8 cellular contexts compared by ENCODE assay signal in the genomic region with DNA sequence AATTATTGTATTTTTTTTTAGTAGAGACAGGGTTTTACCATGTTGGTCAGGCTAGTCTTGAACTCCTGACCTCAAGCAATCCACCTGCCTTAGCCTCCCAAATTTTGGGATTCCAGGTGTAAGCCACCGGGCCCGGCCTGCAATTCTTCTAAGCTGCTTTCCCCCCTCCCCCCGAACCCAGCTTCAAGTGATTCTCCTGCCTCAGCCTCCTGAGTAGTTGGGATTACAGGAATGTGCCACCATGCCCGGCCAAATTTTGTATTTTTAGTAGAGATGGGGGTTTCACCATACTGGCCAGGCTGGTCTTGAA. TPM values are rescaled to one million over a fixed set of nuclear protein-coding genes. Genes with fewer than 3 reads are reported as not detected.
DNase-seq lines count a peak whose midpoint lies in the region; ATAC-seq and TF ChIP-seq lines count a peak whose summit lies in the region.
"Not testable (repeated sequence)": the region's sequence is repeated elsewhere in the genome, so short reads cannot be mapped to it uniquely, and the experiment has no call there.

No MANE protein-coding gene starts in this region.

- TF ChIP-seq POLR2A in sigmoid colon (IDR thresholded peaks at IDR 0.05), result not testable (repeated sequence)

- CTCF ChIA-PET in CD8-positive, alpha-beta T cell (lab: Charles Lee), result interaction anchor here (1.0 to 1.9 kb wide), 4 partner anchors 14 to 239 kb away, joined by 3 to 9 read pairs (median 4); no protein-coding TSS in a partner anchor

- WGBS in sigmoid colon, 2 donors, result 80 to 92% methylated on average over 4 of the region's 4 CpGs

- TF ChIP-seq CTCF in CD8-positive, alpha-beta T cell (IDR thresholded peaks at IDR 0.05); natural killer cell (IDR thresholded peaks at IDR 0.05); sigmoid colon (IDR thresholded peaks at IDR 0.05): not testable (repeated sequence)

- peaks cover 49% of the 10 kb centered on the region for H4K20me1 ChIP-seq in BLaER1

- intact Hi-C loops in CD8-positive, alpha-beta T cell (cut with DNase I, micrococcal nuclease), result loop anchor here in 1 of 2 experiments (5.0 to 10.0 kb wide), 2 partner anchors 240 to 527 kb away; no protein-coding TSS in a partner anchor
- intact Hi-C loops in natural killer cell (cut with micrococcal nuclease), result loop anchor here (10.0 kb wide), 1 partner anchor 97 kb away; no protein-coding TSS in a partner anchor
- intact Hi-C loops in sigmoid colon (cut with DNase I), result not testable (repeated sequence)

- peak overlapping the region; percentile 68 for H3K4me3 Mint-ChIP-seq in CD8-positive, alpha-beta T cell
- peak overlapping the region; percentile 92 for H3K4me3 Mint-ChIP-seq in T-helper 17 cell
- H3K4me3 Mint-ChIP-seq in activated T-cell treated with anti-CD3 and anti-CD28 coated beads, Interleukin-2, amount 50 U/mL, for 72 hours; natural killer cell: not testable (repeated sequence)
- peak overlapping the region; percentile 58 for H3K4me3 Mint-ChIP-seq in central memory CD8-positive, alpha-beta T cell
- peak overlapping the region; percentile 9 to 69 (median 65) for H3K4me3 Mint-ChIP-seq in immature natural killer cell

- not testable (repeated sequence) for H3K9me3 ChIP-seq in BLaER1; CD8-positive, alpha-beta T cell (ENCODE audit: low read length); T-helper 17 cell (ENCODE audit: control insufficient read depth, low read length, poor library complexity, severe bottlenecking); sigmoid colon

- H3K9ac ChIP-seq in BLaER1, result 0 out of 2 replicates have a peak overlapping the region, but pooled peaks have one; percentile 7

- H3K36me3 ChIP-seq in BLaER1; CD8-positive, alpha-beta T cell (ENCODE audit: insufficient read depth, low read length); sigmoid colon: not testable (repeated sequence)

- H3K27me3 ChIP-seq in BLaER1; CD8-positive, alpha-beta T cell (ENCODE audit: insufficient read depth, low read length): not testable (repeated sequence)
- H3K27me3 ChIP-seq in sigmoid colon, result peaks cover 4 to 47% (median 43%) of the 10 kb centered on the region in 3 donors

- peaks cover 42% of the 10 kb centered on the region for H3K4me1 ChIP-seq in BLaER1
- H3K4me1 ChIP-seq in CD8-positive, alpha-beta T cell (ENCODE audit: insufficient read depth, low read length), result peaks cover 29% of the 10 kb centered on the region
- H3K4me1 ChIP-seq in sigmoid colon, result not testable (repeated sequence)

- H3K27ac ChIP-seq in BLaER1; CD8-positive, alpha-beta T cell (ENCODE audit: low read depth, low read length); sigmoid colon: not testable (repeated sequence)

- H3K4me3 ChIP-seq in BLaER1; CD8-positive, alpha-beta T cell (ENCODE audit: low read depth, low read length); sigmoid colon: not testable (repeated sequence)

- not testable (repeated sequence) for ATAC-seq in CD8-positive, alpha-beta T cell; T-helper 17 cell; activated T-cell treated with anti-CD3 and anti-CD28 coated beads, Interleukin-2, amount 50 U/mL, for 72 hours (replicated peaks in 1 of 2); central memory CD8-positive, alpha-beta T cell (replicated peaks; ENCODE audit: extremely low read depth, poor library complexity, severe bottlenecking); natural killer cell

- H3K4me2 ChIP-seq in BLaER1, result peak overlapping the region; percentile 74

- not testable (repeated sequence) for H3K9me3 Mint-ChIP-seq in CD8-positive, alpha-beta T cell; activated T-cell treated with anti-CD3 and anti-CD28 coated beads, Interleukin-2, amount 50 U/mL, for 72 hours; central memory CD8-positive, alpha-beta T cell; immature natural killer cell; natural killer cell

- TF ChIP-seq EP300 in sigmoid colon (IDR thresholded peaks at IDR 0.05), result not testable (repeated sequence)

- not testable (repeated sequence) for H3K36me3 Mint-ChIP-seq in CD8-positive, alpha-beta T cell; T-helper 17 cell (ENCODE audit: low read depth); activated T-cell treated with anti-CD3 and anti-CD28 coated beads, Interleukin-2, amount 50 U/mL, for 72 hours (ENCODE audit: insufficient read depth in 2 of 2); central memory CD8-positive, alpha-beta T cell (ENCODE audit: insufficient read depth); immature natural killer cell; natural killer cell

- H3K27me3 Mint-ChIP-seq in CD8-positive, alpha-beta T cell (ENCODE audit: low read depth), result not testable (repeated sequence)
- peaks cover 17% of the 10 kb centered on the region for H3K27me3 Mint-ChIP-seq in T-helper 17 cell
- peaks cover 14% of the 10 kb centered on the region for H3K27me3 Mint-ChIP-seq in activated T-cell treated with anti-CD3 and anti-CD28 coated beads, Interleukin-2, amount 50 U/mL, for 72 hours (ENCODE audit: low read depth)
- peaks cover 33% of the 10 kb centered on the region for H3K27me3 Mint-ChIP-seq in central memory CD8-positive, alpha-beta T cell
- H3K27me3 Mint-ChIP-seq in immature natural killer cell (ENCODE audit: low read depth in 3 of 3), result peaks cover 22 to 36% (median 36%) of the 10 kb centered on the region in 3 donors
- peaks cover 32 to 42% of the 10 kb centered on the region in 2 donors for H3K27me3 Mint-ChIP-seq in natural killer cell (ENCODE audit: low read depth in 2 of 2)

- POLR2A ChIA-PET in CD8-positive, alpha-beta T cell (lab: Charles Lee), result interaction anchor here (1.0 kb wide), 1 partner anchor 61 kb away, joined by 3 read pairs; a partner anchor contains a TSS

- H3K4me1 Mint-ChIP-seq in CD8-positive, alpha-beta T cell (ENCODE audit: low read depth), result peaks cover 34% of the 10 kb centered on the region
- H3K4me1 Mint-ChIP-seq in T-helper 17 cell, result peaks cover 19% of the 10 kb centered on the region
- peaks cover 37% of the 10 kb centered on the region for H3K4me1 Mint-ChIP-seq in activated T-cell treated with anti-CD3 and anti-CD28 coated beads, Interleukin-2, amount 50 U/mL, for 72 hours (ENCODE audit: low read depth)
- peaks cover 26% of the 10 kb centered on the region for H3K4me1 Mint-ChIP-seq in central memory CD8-positive, alpha-beta T cell
- peaks cover 28 to 33% of the 10 kb centered on the region in 2 donors for H3K4me1 Mint-ChIP-seq in immature natural killer cell
- peaks cover 25 to 30% of the 10 kb centered on the region in 2 donors for H3K4me1 Mint-ChIP-seq in natural killer cell

- DNase-seq in CD8-positive, alpha-beta T cell; T-helper 17 cell; activated T-cell treated with anti-CD3 and anti-CD28 coated beads, Interleukin-2, amount 50 U/mL, for 72 hours; immature natural killer cell: not testable (repeated sequence)
- DNase-seq in central memory CD8-positive, alpha-beta T cell (ENCODE audit: low spot score in 2 of 2), result peak in 1 of 2 donors; percentile 3
- DNase-seq in natural killer cell (peak; percentile 12), sigmoid colon (peak; percentile 35)

- peak overlapping the region; percentile 75 for H3K27ac Mint-ChIP-seq in CD8-positive, alpha-beta T cell
- H3K27ac Mint-ChIP-seq in T-helper 17 cell, result peak overlapping the region; percentile 86
- peak overlapping the region; percentile 39 for H3K27ac Mint-ChIP-seq in activated T-cell treated with anti-CD3 and anti-CD28 coated beads, Interleukin-2, amount 50 U/mL, for 72 hours
- H3K27ac Mint-ChIP-seq in central memory CD8-positive, alpha-beta T cell (ENCODE audit: low read depth); immature natural killer cell; natural killer cell: not testable (repeated sequence)

RNA-seq across cellular contexts. Expression of a gene that starts 47.1 kb away (rescaled TPM):
- 10 to 100 TPM; 13.2 to 13.3 TPM for total RNA-seq in CD8-positive, alpha-beta T cell
- total RNA-seq in T-helper 17 cell (10 to 100 TPM; 15.4 to 23.5 TPM), natural killer cell (10 to 100 TPM; 11.1 to 15.5 (median 14.0) TPM), sigmoid colon (10 to 100 TPM in 1 of 4 donors, 1 to 10 TPM in 3; 2.8 to 18.3 (median 4.7) TPM)
- total RNA-seq in activated T-cell treated with anti-CD3 and anti-CD28 coated beads, Interleukin-2, amount 50 U/mL, for 72 hours, result 10 to 100 TPM; 17.1 to 18.9 TPM
- polyA plus RNA-seq in immature natural killer cell (10 to 100 TPM in 1 of 3 donors, 1 to 10 TPM in 2; 4.2 to 17.5 (median 5.1) TPM), sigmoid colon (10 to 100 TPM in 1 of 3 donors, 1 to 10 TPM in 2; 3.7 to 23.5 (median 4.2) TPM)
